In genomic region chr6:93300661-93301060, GRCh38 we compare ENCODE assay signal across 20 cellular contexts.
DNase-seq lines count a peak whose midpoint lies in the region; TF ChIP-seq lines count a peak whose summit lies in the region.
"Had no signal": no experiment of that assay in that cellular context is flagged by ENCODE, and none has a peak within 500 bp of the region (broad histone marks: within the 10 kb centered on the region; RNA-seq: fewer than 3 reads in every experiment).

No MANE protein-coding gene starts in this region.

- intact Hi-C loops in uterus (cut with DNase I; ENCODE audit: low total_unique reads), result no loop called here

- peaks cover 9% of the 10 kb centered on the region for H3K4me1 Mint-ChIP-seq in progenitor cell of endocrine pancreas (ENCODE audit: low read depth)
- H3K4me1 Mint-ChIP-seq: activated B cell treated with CpG ODN at 0.5 μM for 24 hours; CD8-positive, alpha-beta memory T cell; naive thymus-derived CD4-positive, alpha-beta T cell; stimulated activated naive CD8-positive, alpha-beta T cell treated with anti-CD3 and anti-CD28 coated beads, Interleukin-15, amount 100 ng/mL, for 72 hours had no signal

- no peaks in the 10 kb centered on the region for H3K9me3 ChIP-seq in uterus
- H3K9me3 ChIP-seq: BE2C, body of pancreas, left ventricle myocardium inferior, SJCRH30 had no signal

- no peak overlapping the region for H3K27ac ChIP-seq in uterus
- H3K27ac ChIP-seq: body of pancreas, left ventricle myocardium inferior, SJCRH30 had no signal

- H3K27ac Mint-ChIP-seq in progenitor cell of endocrine pancreas, result no peak overlapping the region
- H3K27ac Mint-ChIP-seq: activated B cell treated with CpG ODN at 0.5 μM for 24 hours; CD8-positive, alpha-beta memory T cell; naive thymus-derived CD4-positive, alpha-beta T cell; stimulated activated naive CD8-positive, alpha-beta T cell treated with anti-CD3 and anti-CD28 coated beads, Interleukin-15, amount 100 ng/mL, for 72 hours had no signal

- no peak overlapping the region for H3K4me3 ChIP-seq in uterus
- H3K4me3 ChIP-seq: body of pancreas, left ventricle myocardium inferior, SJCRH30 had no signal

- TF ChIP-seq CTCF in progenitor cell of endocrine pancreas (IDR thresholded peaks at IDR 0.05; ENCODE audit: unreplicated experiment) (no peak), uterus (IDR thresholded peaks at IDR 0.05) (no peak)

- no peaks in the 10 kb centered on the region for H3K27me3 Mint-ChIP-seq in progenitor cell of endocrine pancreas
- H3K27me3 Mint-ChIP-seq: activated B cell treated with CpG ODN at 0.5 μM for 24 hours; CD8-positive, alpha-beta memory T cell; naive thymus-derived CD4-positive, alpha-beta T cell; stimulated activated naive CD8-positive, alpha-beta T cell treated with anti-CD3 and anti-CD28 coated beads, Interleukin-15, amount 100 ng/mL, for 72 hours had no signal

- peaks cover 5% of the 10 kb centered on the region for H3K9me3 Mint-ChIP-seq in progenitor cell of endocrine pancreas (ENCODE audit: low read depth)

- no peaks in the 10 kb centered on the region for H3K4me1 ChIP-seq in uterus
- H3K4me1 ChIP-seq: BE2C, body of pancreas, left ventricle myocardium inferior, SJCRH30 had no signal

- H3K36me3 Mint-ChIP-seq in progenitor cell of endocrine pancreas (ENCODE audit: insufficient read depth), result peaks cover 4% of the 10 kb centered on the region
- H3K36me3 Mint-ChIP-seq: CD8-positive, alpha-beta memory T cell; naive thymus-derived CD4-positive, alpha-beta T cell had no signal

- DNase-seq in DMS153 (lab: John Stamatoyannopoulos, UW), result peak; percentile 87
- DNase-seq in NCI-H146 treated with DMSO at 0.1 percent for 48 hours (lab: John Stamatoyannopoulos, UW; ENCODE audit: unreplicated experiment), result peak; percentile 54
- peak; percentile 93 for DNase-seq in NCI-H748 (lab: John Stamatoyannopoulos, UW; ENCODE audit: unreplicated experiment)
- DNase-seq in SHP77 treated with DMSO at 0.1 percent for 48 hours (lab: John Stamatoyannopoulos, UW), result peak; percentile 83
- no peak for DNase-seq in activated naive CD4-positive, alpha-beta T cell (lab: John Stamatoyannopoulos, UW)
- no peak for DNase-seq in progenitor cell of endocrine pancreas (ENCODE audit: low spot score, unreplicated experiment)
- DNase-seq in uterus, result no peak
- DNase-seq: activated B cell treated with CpG ODN at 0.5 μM for 24 hours; activated CD4-positive, alpha-beta T cell treated with anti-CD3 and anti-CD28 coated beads, Interleukin-2, amount 50 U/mL, for 1 hour; activated T-cell treated with anti-CD3 and anti-CD28 coated beads, Interleukin-2, amount 50 U/mL, for 4 hours; BE2C; body of pancreas; CD8-positive, alpha-beta memory T cell; DND-41; left ventricle myocardium inferior; naive thymus-derived CD4-positive, alpha-beta T cell; NCI-H1417 treated with DMSO at 0.1 percent for 48 hours; NK-92 treated with Interleukin-12 subunit alpha and Interleukin-12 subunit beta, amount 100 ng/mL, for 24 hours; SJCRH30; stimulated activated naive CD8-positive, alpha-beta T cell treated with anti-CD3 and anti-CD28 coated beads, Interleukin-15, amount 100 ng/mL, for 72 hours had no signal

- no peak for TF ChIP-seq POLR2A in uterus (IDR thresholded peaks at IDR 0.05)

- no peaks in the 10 kb centered on the region for H3K36me3 ChIP-seq in uterus
- H3K36me3 ChIP-seq: BE2C, left ventricle myocardium inferior had no signal

- no peak overlapping the region for H3K4me3 Mint-ChIP-seq in progenitor cell of endocrine pancreas (ENCODE audit: low read depth)
- H3K4me3 Mint-ChIP-seq: activated B cell treated with CpG ODN at 0.5 μM for 24 hours; activated T-cell treated with anti-CD3 and anti-CD28 coated beads, Interleukin-2, amount 50 U/mL, for 4 hours; CD8-positive, alpha-beta memory T cell; naive thymus-derived CD4-positive, alpha-beta T cell; stimulated activated naive CD8-positive, alpha-beta T cell treated with anti-CD3 and anti-CD28 coated beads, Interleukin-15, amount 100 ng/mL, for 72 hours had no signal

- no peaks in the 10 kb centered on the region for H3K27me3 ChIP-seq in uterus
- H3K27me3 ChIP-seq: BE2C, body of pancreas, SJCRH30 had no signal

Comparison
In these comparisons a context has a peak if more than half of its experiments do, and no peak if none do; other contexts are left out.
1. DNase-seq: peak in DMS153 (single experiment), NCI-H146 treated with DMSO at 0.1 percent for 48 hours (single experiment), NCI-H748 (single experiment) and SHP77 treated with DMSO at 0.1 percent for 48 hours (single experiment); none in activated naive CD4-positive, alpha-beta T cell (0 of 4), progenitor cell of endocrine pancreas (single experiment) and uterus (0 of 2).